In the genomic region with DNA sequence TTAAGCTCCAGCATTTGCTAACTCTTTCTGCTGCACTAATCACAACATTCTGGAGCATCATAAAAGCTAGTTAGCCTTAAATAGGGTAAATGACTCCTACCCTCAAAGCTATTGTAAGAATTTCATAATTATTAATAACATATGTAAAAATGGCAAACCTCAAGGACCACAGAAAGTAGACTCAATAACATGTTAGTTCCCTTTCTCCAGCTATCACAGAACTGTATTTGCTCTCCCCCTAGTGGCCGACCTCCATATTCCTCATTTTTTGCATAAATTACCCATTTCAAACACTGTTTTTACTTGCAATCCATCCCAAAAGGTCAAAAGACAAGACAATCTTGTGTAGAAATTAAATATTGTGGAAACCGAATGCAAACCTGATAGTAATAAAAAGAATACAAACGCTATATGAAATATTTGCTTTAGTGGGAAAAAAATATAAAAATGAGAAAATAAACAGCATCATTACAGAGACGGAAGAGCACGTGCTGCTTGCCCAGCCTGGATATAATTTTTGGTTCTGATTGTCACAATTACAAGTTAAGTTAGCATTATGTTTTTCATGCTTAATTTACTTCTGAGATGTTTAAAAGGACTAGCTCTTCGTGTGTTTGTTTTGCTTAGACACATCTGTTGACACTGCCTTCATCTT, we compare ENCODE assay signal across 8 cellular contexts.
DNase-seq lines count a peak whose midpoint lies in the region; ATAC-seq, FAIRE-seq and TF ChIP-seq lines count a peak whose summit lies in the region.

No MANE protein-coding gene starts in this region.

- no peak overlapping the region for H2AFZ ChIP-seq in MM.1S (ENCODE audit: low read length)

- FAIRE-seq in GM12891 (lab: Jason Lieb, UNC) (peak; percentile 9), small intestine (lab: Jason Lieb, UNC) (no peak)

- CTCF ChIA-PET in A673 (lab: Charles Lee): interaction anchor here (0.9 kb wide), 1 partner anchor 9 kb away, joined by 3 read pairs; no protein-coding TSS in a partner anchor

- TF ChIP-seq CTCF in A673 (conservative IDR thresholded peaks at IDR 0.05; ENCODE audit: low read depth, low read length) (peak; percentile 88), MM.1S (IDR thresholded peaks at IDR 0.05; ENCODE audit: low read length) (peak; percentile 82)

- no peak overlapping the region for H3K9ac ChIP-seq in MM.1S (ENCODE audit: low read length)

- H3K9me3 ChIP-seq in A673 (ENCODE audit: low read depth, low read length, poor library complexity, severe bottlenecking) (no peaks in the 10 kb centered on the region), MM.1S (replicated peaks; ENCODE audit: insufficient read depth, low read length) (no peaks in the 10 kb centered on the region), small intestine (ENCODE audit: control insufficient read depth, low read depth) (no peaks in the 10 kb centered on the region)

- H3K79me2 ChIP-seq in MM.1S (ENCODE audit: low read length): no peaks in the 10 kb centered on the region

- no peak overlapping the region for H3K4me3 ChIP-seq in A673 (ENCODE audit: low read depth, low read length, poor library complexity, severe bottlenecking)
- no peak overlapping the region for H3K4me3 ChIP-seq in MM.1S (ENCODE audit: low read length)
- H3K4me3 ChIP-seq in small intestine (ENCODE audit: low read depth in 1 of 2, low read length in 2 of 2): no peak overlapping the region

- no peaks in the 10 kb centered on the region for H3F3A ChIP-seq in MM.1S (ENCODE audit: insufficient read depth, low read length)

- DNase-seq in A673 (ENCODE audit: low spot score): peak; percentile 77
- peak; percentile 3 for DNase-seq in GM12891 (ENCODE audit: insufficient read length, low spot score)
- peak; percentile 57 for DNase-seq in MM.1S
- DNase-seq in fibroblast of the conjunctiva (ENCODE audit: low read depth): peak; percentile 28
- DNase-seq in small intestine: peak; percentile 7
- DNase-seq in HPDE6-E6E7 (ENCODE audit: extremely low spot score): no peak

- BruUV-seq in A673 (replicated peaks; lab: Mats Ljungman, UMichigan): no TSS peak

- no peak overlapping the region for H3K4me2 ChIP-seq in MM.1S (ENCODE audit: low read depth, low read length)

- WGBS in small intestine, 3 donors: 30 to 36% (median 35%) methylated on average over 6 of the region's 6 CpGs

- intact Hi-C loops in A673 (cut with micrococcal nuclease; ENCODE audit: unreplicated experiment): loop anchor here (5.0 to 10.0 kb wide), 3 partner anchors 347 to 1917 kb away; no protein-coding TSS in a partner anchor

- H3K4me1 ChIP-seq in A673 (ENCODE audit: insufficient read depth, low read length, poor library complexity, severe bottlenecking) (no peaks in the 10 kb centered on the region), MM.1S (ENCODE audit: low read length) (peaks cover 5% of the 10 kb centered on the region), small intestine (ENCODE audit: control insufficient read depth in 2 of 2, insufficient read depth in 1 of 2, low read depth in 1 of 2, low read length in 1 of 2) (no peaks in the 10 kb centered on the region)

- no peak overlapping the region for H3K27ac ChIP-seq in A673 (ENCODE audit: low read depth, low read length, poor library complexity, severe bottlenecking)
- no peak overlapping the region for H3K27ac ChIP-seq in MM.1S (ENCODE audit: low read length)
- H3K27ac ChIP-seq in small intestine (ENCODE audit: low read depth in 1 of 2, low read length in 1 of 2): no peak overlapping the region

- POLR2A ChIA-PET in A673 (lab: Charles Lee; ENCODE audit: low non-redundant PET): no interaction called here

- no peak for TF ChIP-seq POLR2A in GM12891 (IDR thresholded peaks at IDR 0.05; ENCODE audit: low read depth, low read length)

- H3K9me2 ChIP-seq in MM.1S (replicated peaks; ENCODE audit: insufficient read depth, low read length): no peaks in the 10 kb centered on the region

- H4K20me1 ChIP-seq in MM.1S (ENCODE audit: insufficient read depth, low read length): no peaks in the 10 kb centered on the region

- no peaks in the 10 kb centered on the region for H3K36me3 ChIP-seq in A673 (ENCODE audit: insufficient read depth, low read length, poor library complexity, severe bottlenecking)
- H3K36me3 ChIP-seq in MM.1S (replicated peaks; ENCODE audit: insufficient read depth, low read length): no peaks in the 10 kb centered on the region
- H3K36me3 ChIP-seq in small intestine (ENCODE audit: control insufficient read depth in 2 of 2, insufficient read depth in 2 of 2, low read length in 2 of 2): no peaks in the 10 kb centered on the region

- peak; percentile 76 for ATAC-seq in HG02571 (IDR thresholded peaks at IDR 0.05; ENCODE audit: unreplicated experiment)
- peak; percentile 66 for ATAC-seq in SK-N-SH treated with all-trans-retinoic acid at 6 μM for 48 hours

- H3K27me3 ChIP-seq in A673 (replicated peaks; ENCODE audit: insufficient read depth, low read depth, low read length, poor library complexity): no peaks in the 10 kb centered on the region
- H3K27me3 ChIP-seq in MM.1S (replicated peaks; ENCODE audit: insufficient read depth, low read length): no peaks in the 10 kb centered on the region
- no peaks in the 10 kb centered on the region for H3K27me3 ChIP-seq in small intestine (ENCODE audit: control insufficient read depth in 2 of 2, insufficient read depth in 2 of 2, low read length in 2 of 2)

TF ChIP-seq in GM12891, 5 proteins besides CTCF, POLR2A, EP300 and RAD21:
- TF ChIP-seq POU2F2 (IDR thresholded peaks at IDR 0.05; ENCODE audit: low read depth, low read length): peak; percentile 67; the same call in 1 of the 2 replicates
- TF ChIP-seq TAF1 (IDR thresholded peaks at IDR 0.05; ENCODE audit: low read depth, low read length): no peak

TF ChIP-seq in SK-N-SH treated with all-trans-retinoic acid at 6 μM for 48 hours, 23 proteins besides CTCF, POLR2A, EP300 and RAD21:
- no peak for TF ChIP-seq CSDC2 (CRISPR knock-in tag; IDR thresholded peaks at IDR 0.05)
